ENCODE assay signal across 1 cellular context in the genomic region with DNA sequence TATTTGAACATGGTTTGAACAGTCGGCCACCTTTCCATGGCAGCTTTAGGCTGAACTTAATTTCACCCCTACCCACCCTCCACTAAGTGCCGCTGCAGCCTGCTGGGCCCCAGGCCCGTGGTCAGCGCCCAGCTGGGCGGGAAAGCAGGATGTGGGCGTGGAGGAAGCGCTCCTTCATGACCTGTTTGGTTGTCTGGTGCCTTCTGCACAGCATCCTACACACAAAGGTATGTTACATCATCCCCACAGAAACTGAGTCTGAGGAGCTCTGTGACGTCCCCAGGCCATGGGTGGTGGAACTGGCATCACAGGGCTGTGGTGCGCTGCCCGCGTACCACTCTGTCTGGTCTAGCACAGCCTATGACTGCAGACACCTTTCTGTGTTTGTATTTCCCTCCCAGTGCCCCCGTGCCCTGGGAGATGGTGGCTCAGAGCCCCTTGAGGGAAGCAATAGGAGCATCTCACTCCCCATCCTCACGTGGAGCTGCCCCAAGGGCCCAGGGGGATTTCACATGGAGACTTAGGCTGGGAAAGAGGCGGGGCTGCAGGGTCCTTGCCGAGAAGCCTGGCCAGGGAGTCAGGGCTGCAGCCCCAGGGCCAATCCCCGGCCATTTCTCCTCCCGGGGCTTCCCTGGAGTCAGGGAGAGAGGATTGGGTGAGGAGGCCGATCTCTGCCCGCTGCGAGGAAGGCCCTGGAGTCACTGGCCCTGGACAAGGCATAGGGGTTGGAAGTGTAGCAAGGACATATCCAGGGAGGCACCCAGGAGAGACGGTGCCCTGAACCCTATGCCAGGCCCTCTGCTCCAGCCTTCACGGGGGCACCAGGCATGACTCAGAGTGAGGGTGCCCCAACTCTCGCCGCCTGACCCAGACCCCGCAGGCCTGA.
TF ChIP-seq lines count a peak whose summit lies in the region.

No MANE protein-coding gene starts in this region.

TF ChIP-seq in SK-N-SH treated with all-trans-retinoic acid at 6 μM for 48 hours, 23 proteins besides CTCF, POLR2A, EP300 and RAD21 (continued from another document):
- TF ChIP-seq, protein P1, sequence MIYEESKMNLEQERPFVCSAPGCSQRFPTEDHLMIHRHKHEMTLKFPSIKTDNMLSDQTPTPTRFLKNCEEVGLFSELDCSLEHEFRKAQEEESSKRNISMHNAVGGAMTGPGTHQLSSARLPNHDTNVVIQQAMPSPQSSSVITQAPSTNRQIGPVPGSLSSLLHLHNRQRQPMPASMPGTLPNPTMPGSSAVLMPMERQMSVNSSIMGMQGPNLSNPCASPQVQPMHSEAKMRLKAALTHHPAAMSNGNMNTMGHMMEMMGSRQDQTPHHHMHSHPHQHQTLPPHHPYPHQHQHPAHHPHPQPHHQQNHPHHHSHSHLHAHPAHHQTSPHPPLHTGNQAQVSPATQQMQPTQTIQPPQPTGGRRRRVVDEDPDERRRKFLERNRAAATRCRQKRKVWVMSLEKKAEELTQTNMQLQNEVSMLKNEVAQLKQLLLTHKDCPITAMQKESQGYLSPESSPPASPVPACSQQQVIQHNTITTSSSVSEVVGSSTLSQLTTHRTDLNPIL (CRISPR knock-in tag; IDR thresholded peaks at IDR 0.05; ENCODE audit: low read depth), result no peak
- TF ChIP-seq PATZ1 (CRISPR knock-in tag; IDR thresholded peaks at IDR 0.05; ENCODE audit: borderline replicate concordance) (no peak), ZNF8 (CRISPR knock-in tag; IDR thresholded peaks at IDR 0.05) (no peak), ISL1 (CRISPR knock-in tag; IDR thresholded peaks at IDR 0.05) (no peak), ESRRG (CRISPR knock-in tag; IDR thresholded peaks at IDR 0.05) (no peak)
